ENCODE assay signal across 1 cellular context in genomic region chr7:135843214-135843613, GRCh38.
TF ChIP-seq lines count a peak whose summit lies in the region.

No MANE protein-coding gene starts in this region.

TF ChIP-seq in GM12878, 131 proteins besides CTCF, POLR2A, EP300 and RAD21 (continued from another document):
- TF ChIP-seq ZBTB40 (IDR thresholded peaks at IDR 0.05; ENCODE audit: borderline replicate concordance), result no peak
- TF ChIP-seq HSF1 (IDR thresholded peaks at IDR 0.05; ENCODE audit: low read depth, low read length), result no peak
- TF ChIP-seq BMI1 (IDR thresholded peaks at IDR 0.05; ENCODE audit: borderline replicate concordance), result no peak
- TF ChIP-seq ZNF622 (IDR thresholded peaks at IDR 0.05), result no peak
- TF ChIP-seq HDAC2 (IDR thresholded peaks at IDR 0.05), result no peak
- no peak for TF ChIP-seq TCF3 (IDR thresholded peaks at IDR 0.05; ENCODE audit: borderline replicate concordance, insufficient read depth, low read depth, low read length)
- TF ChIP-seq FOXM1 (IDR thresholded peaks at IDR 0.05; ENCODE audit: low read depth, low read length), result 0 out of 2 replicates have a peak, but pooled peaks have one; percentile 28
- TF ChIP-seq SREBF2 (IDR thresholded peaks at IDR 0.05; ENCODE audit: low read length), result no peak
- peak; percentile 69 for TF ChIP-seq SKIL (IDR thresholded peaks at IDR 0.05; ENCODE audit: low read depth, poor library complexity, severe bottlenecking)
- TF ChIP-seq ZNF384 (IDR thresholded peaks at IDR 0.05; ENCODE audit: borderline replicate concordance, low read depth, low read length), result peak; percentile 16; the same call in 1 of the 2 replicates
- TF ChIP-seq NFYA (IDR thresholded peaks at IDR 0.05; ENCODE audit: borderline replicate concordance, low read depth, low read length), result no peak
- no peak for TF ChIP-seq POU2F2 (IDR thresholded peaks at IDR 0.05; ENCODE audit: borderline replicate concordance, low read depth, low read length)
- peak; percentile 59 for TF ChIP-seq IKZF1 (conservative IDR thresholded peaks at IDR 0.05)
- no peak for TF ChIP-seq EZH2 (IDR thresholded peaks at IDR 0.05; ENCODE audit: borderline replicate concordance, control insufficient read depth, low read depth, low read length)
- TF ChIP-seq ATF3 (IDR thresholded peaks at IDR 0.05; ENCODE audit: borderline replicate concordance, extremely low read depth, low read depth, low read length), result no peak
- peak; percentile 38; the same call in 1 of the 2 replicates for TF ChIP-seq ATF2 (IDR thresholded peaks at IDR 0.05; ENCODE audit: low read length)
- no peak for TF ChIP-seq SMAD1 (IDR thresholded peaks at IDR 0.05; ENCODE audit: low read depth, partially characterized antibody)
- TF ChIP-seq IRF4 (IDR thresholded peaks at IDR 0.05; ENCODE audit: low read depth, low read length), result peak; percentile 81; the same call in 1 of the 2 replicates
- no peak for TF ChIP-seq EGR1 (IDR thresholded peaks at IDR 0.05; ENCODE audit: borderline replicate concordance in 1 of 2, low read depth in 2 of 2, low read length in 2 of 2)
- TF ChIP-seq IKZF2 (IDR thresholded peaks at IDR 0.05), result peak; percentile 90 to 91
- TF ChIP-seq MEF2A (IDR thresholded peaks at IDR 0.05; ENCODE audit: insufficient read depth, low read depth, low read length), result 0 out of 2 replicates have a peak, but pooled peaks have one; percentile 9
- TF ChIP-seq PML (IDR thresholded peaks at IDR 0.05; ENCODE audit: low read length), result no peak
- TF ChIP-seq STAT3 (IDR thresholded peaks at IDR 0.05; ENCODE audit: low read depth, low read length), result 0 out of 2 replicates have a peak, but pooled peaks have one; percentile 40
- TF ChIP-seq SMAD5 (IDR thresholded peaks at IDR 0.05; ENCODE audit: low read depth), result no peak
- TF ChIP-seq CBX5 (IDR thresholded peaks at IDR 0.05; ENCODE audit: low read depth), result 0 out of 2 replicates have a peak, but pooled peaks have one; percentile 40
- peak; percentile 75 for TF ChIP-seq MTA2 (IDR thresholded peaks at IDR 0.05; ENCODE audit: low read depth)
- peak; percentile 73; the same call in 1 of the 2 replicates for TF ChIP-seq NFIC (IDR thresholded peaks at IDR 0.05; ENCODE audit: low read depth, low read length)
- no peak for TF ChIP-seq CEBPZ (IDR thresholded peaks at IDR 0.05; ENCODE audit: low read depth, low read length)
- peak; percentile 90 for TF ChIP-seq PKNOX1 (IDR thresholded peaks at IDR 0.05)
- no peak for TF ChIP-seq CUX1 (IDR thresholded peaks at IDR 0.05; ENCODE audit: insufficient replicate concordance, low read depth, low read length)
